9 cellular contexts compared by ENCODE assay signal in genomic region chr7:70764004-70764691, GRCh38.
DNase-seq lines count a peak whose midpoint lies in the region; ATAC-seq and TF ChIP-seq lines count a peak whose summit lies in the region.
"Had no signal": no experiment of that assay in that cellular context is flagged by ENCODE, and none has a peak within 500 bp of the region (broad histone marks: within the 10 kb centered on the region; RNA-seq: fewer than 3 reads in every experiment).

No MANE protein-coding gene starts in this region.

- peak; percentile 91 for ATAC-seq in GM18867 (IDR thresholded peaks at IDR 0.05; ENCODE audit: unreplicated experiment)
- peak; percentile 88 for ATAC-seq in GM21723 (IDR thresholded peaks at IDR 0.05; ENCODE audit: unreplicated experiment)
- peak; percentile 19 for ATAC-seq in mucosa of descending colon
- ATAC-seq in right lobe of liver: no peak

- H3K9me3 ChIP-seq in HUES64 (ENCODE audit: insufficient read depth, low read depth, low read length) (no peaks in the 10 kb centered on the region), mucosa of descending colon (no peaks in the 10 kb centered on the region), right lobe of liver (no peaks in the 10 kb centered on the region), esophagus muscularis mucosa (no peaks in the 10 kb centered on the region), sigmoid colon (no peaks in the 10 kb centered on the region)

- 0 out of 2 replicates have a peak overlapping the region, but pooled peaks have one; percentile 26 for H3K27ac ChIP-seq in HUES64 (ENCODE audit: low read depth, low read length)
- H3K27ac ChIP-seq in right lobe of liver: no peak overlapping the region
- no peak overlapping the region for H3K27ac ChIP-seq in esophagus muscularis mucosa (replicated peaks in 1 of 4)
- no peak overlapping the region for H3K27ac ChIP-seq in sigmoid colon

- intact Hi-C loops in mucosa of descending colon (cut with DNase I, micrococcal nuclease): no loop called here
- intact Hi-C loops in right lobe of liver (cut with DNase I): no loop called here
- intact Hi-C loops in esophagus muscularis mucosa (cut with DNase I): no loop called here
- intact Hi-C loops in sigmoid colon (cut with DNase I): no loop called here

- H3K9ac ChIP-seq in HUES64 (ENCODE audit: low read depth, low read length): no peak overlapping the region

- H3K4me1 ChIP-seq in HUES64 (ENCODE audit: insufficient read depth, low read length) (peaks cover 14% of the 10 kb centered on the region), mucosa of descending colon (ENCODE audit: low read depth) (no peaks in the 10 kb centered on the region), right lobe of liver (no peaks in the 10 kb centered on the region), esophagus muscularis mucosa (peaks cover 0 to 6% (median 2%) of the 10 kb centered on the region in 4 donors), sigmoid colon (no peaks in the 10 kb centered on the region)

- no peak overlapping the region for H3K4me3 ChIP-seq in HUES64 (ENCODE audit: low read length)
- H3K4me3 ChIP-seq in mucosa of descending colon: no peak overlapping the region
- no peak overlapping the region for H3K4me3 ChIP-seq in right lobe of liver
- no peak overlapping the region for H3K4me3 ChIP-seq in esophagus muscularis mucosa
- no peak overlapping the region for H3K4me3 ChIP-seq in sigmoid colon

- no peak for DNase-seq in mucosa of descending colon
- DNase-seq in right lobe of liver: no peak
- DNase-seq in esophagus muscularis mucosa (ENCODE audit: extremely low spot score): no peak
- no peak for DNase-seq in NCI-H1417 (lab: John Stamatoyannopoulos, UW)
- no peak for DNase-seq in sigmoid colon
- DNase-seq: dermis blood vessel endothelial cell had no signal

- TF ChIP-seq CTCF in mucosa of descending colon (IDR thresholded peaks at IDR 0.05) (no peak), right lobe of liver (IDR thresholded peaks at IDR 0.05) (no peak), esophagus muscularis mucosa (IDR thresholded peaks at IDR 0.05) (no peak), sigmoid colon (IDR thresholded peaks at IDR 0.05) (no peak)

- 89% methylated on average over 16 of the region's 16 CpGs for WGBS in HUES64
- WGBS in right lobe of liver (ENCODE audit: insufficient coverage, low coverage, low lambda C conversion rate, missing lambda C conversion rate): 64% methylated on average over 12 of the region's 16 CpGs
- WGBS in esophagus muscularis mucosa: 88% methylated on average over 16 of the region's 16 CpGs
- WGBS in sigmoid colon, 2 donors: 82 to 85% methylated on average over 16 of the region's 16 CpGs

- H3K36me3 ChIP-seq in HUES64 (ENCODE audit: insufficient read depth, low read length) (peaks cover 59% of the 10 kb centered on the region), mucosa of descending colon (ENCODE audit: low read depth) (no peaks in the 10 kb centered on the region), right lobe of liver (peaks cover 0 to 18% (median 8%) of the 10 kb centered on the region in 4 donors), esophagus muscularis mucosa (peaks cover 6 to 43% (median 29%) of the 10 kb centered on the region in 4 donors), sigmoid colon (peaks cover 0 to 29% (median 10%) of the 10 kb centered on the region in 4 donors)

- TF ChIP-seq POLR2A in right lobe of liver (IDR thresholded peaks at IDR 0.05) (no peak), esophagus muscularis mucosa (IDR thresholded peaks at IDR 0.05; ENCODE audit: low read depth) (no peak), sigmoid colon (IDR thresholded peaks at IDR 0.05) (no peak)

- TF ChIP-seq EP300 in esophagus muscularis mucosa (IDR thresholded peaks at IDR 0.05) (no peak), sigmoid colon (IDR thresholded peaks at IDR 0.05) (no peak)

- H3K27me3 ChIP-seq in HUES64 (ENCODE audit: insufficient read depth, low read length): no peaks in the 10 kb centered on the region
- H3K27me3 ChIP-seq in right lobe of liver: no peaks in the 10 kb centered on the region
- H3K27me3 ChIP-seq in esophagus muscularis mucosa: no peaks in the 10 kb centered on the region
- H3K27me3 ChIP-seq in sigmoid colon: no peaks in the 10 kb centered on the region

Comparison
In these comparisons a context has a peak if more than half of its experiments do, and no peak if none do; other contexts are left out.
1. ATAC-seq: peak in GM18867 (single experiment), GM21723 (single experiment) and mucosa of descending colon (single experiment); none in right lobe of liver (0 of 4).